In genomic region chr6:155695495-155695894, GRCh38 we compare ENCODE assay signal across 16 cellular contexts.
"Had no signal": no experiment of that assay in that cellular context is flagged by ENCODE, and none has a peak within 500 bp of the region (broad histone marks: within the 10 kb centered on the region; RNA-seq: fewer than 3 reads in every experiment).

No MANE protein-coding gene starts in this region.

- H3K27me3 ChIP-seq: esophagus muscularis mucosa, foreskin keratinocyte, gastroesophageal sphincter, heart left ventricle, left lung had no signal

- H3K4me1 ChIP-seq: esophagus muscularis mucosa, foreskin keratinocyte, gastroesophageal sphincter, left lung, lower lobe of right lung had no signal

- DNase-seq: dermis blood vessel endothelial cell; dorsolateral prefrontal cortex; effector CD4-positive, alpha-beta T cell; effector memory CD4-positive, alpha-beta T cell; foreskin keratinocyte; heart left ventricle; hippocampal formation; left cardiac atrium; left lung; left ventricle myocardium superior; lower lobe of right lung; mesendoderm; midbrain had no signal

- H3K36me3 ChIP-seq: esophagus muscularis mucosa, gastroesophageal sphincter, heart left ventricle, left lung, lower lobe of right lung had no signal

- H3K4me3 ChIP-seq: coronary artery, dorsolateral prefrontal cortex, esophagus muscularis mucosa, gastroesophageal sphincter, heart left ventricle, left lung, lower lobe of right lung had no signal

- ATAC-seq: foreskin keratinocyte, gastroesophageal sphincter, heart left ventricle, left cardiac atrium, left lung, left ventricle myocardium superior, lower lobe of right lung had no signal

- H3K27ac ChIP-seq: coronary artery, dorsolateral prefrontal cortex, esophagus muscularis mucosa, foreskin keratinocyte, gastroesophageal sphincter, heart left ventricle, left lung, lower lobe of right lung had no signal

- H3K9me3 ChIP-seq: esophagus muscularis mucosa, gastroesophageal sphincter, heart left ventricle, left lung, lower lobe of right lung had no signal
